Comparison of ENCODE assay signal across 14 cellular contexts in genomic region chr9:130315446-130316226, GRCh38. TPM values are rescaled to one million over a fixed set of nuclear protein-coding genes. Genes with fewer than 3 reads are reported as not detected.
"Had no signal": no experiment of that assay in that cellular context is flagged by ENCODE, and none has a peak within 500 bp of the region (broad histone marks: within the 10 kb centered on the region; RNA-seq: fewer than 3 reads in every experiment).

No MANE protein-coding gene starts in this region.

- H3K36me3 Mint-ChIP-seq: activated naive CD4-positive, alpha-beta T cell treated with anti-CD3 and anti-CD28 coated beads, Interleukin-2, amount 50 U/mL, for 72 hours had no signal

- H3K9me3 ChIP-seq: body of pancreas had no signal

- H3K4me1 Mint-ChIP-seq: central memory CD8-positive, alpha-beta T cell had no signal

- H3K4me1 ChIP-seq: body of pancreas had no signal

- H3K4me3 ChIP-seq: body of pancreas, skin epidermis had no signal

- DNase-seq: activated CD4-positive, alpha-beta T cell treated with anti-CD3 and anti-CD28 coated beads, Interleukin-2, amount 50 U/mL, for 1 hour; activated effector memory CD4-positive, alpha-beta T cell treated with anti-CD3 and anti-CD28 coated beads, Interleukin-2, amount 50 U/mL, for 16 hours; activated T-cell treated with anti-CD3 and anti-CD28 coated beads, Interleukin-2, amount 50 U/mL, for 4 hours; amniotic stem cell; body of pancreas; cortex of kidney; effector CD8-positive, alpha-beta T cell; left cardiac atrium; stimulated activated CD4-positive, alpha-beta T cell treated with anti-CD3 and anti-CD28 coated beads, Interleukin-4, amount 100 ng/mL, for 4 hours had no signal

- ATAC-seq: activated T-cell treated with anti-CD3 and anti-CD28 coated beads, Interleukin-2, amount 50 U/mL, for 4 hours; body of pancreas; left cardiac atrium had no signal

- H3K27ac Mint-ChIP-seq: activated naive CD4-positive, alpha-beta T cell treated with anti-CD3 and anti-CD28 coated beads, Interleukin-2, amount 50 U/mL, for 72 hours; nephron had no signal

- H3K9me3 Mint-ChIP-seq: activated naive CD4-positive, alpha-beta T cell treated with anti-CD3 and anti-CD28 coated beads, Interleukin-2, amount 50 U/mL, for 72 hours; activated T-cell treated with anti-CD3 and anti-CD28 coated beads, Interleukin-2, amount 50 U/mL, for 4 hours; central memory CD8-positive, alpha-beta T cell; nephron had no signal

- H3K4me3 Mint-ChIP-seq: activated T-cell treated with anti-CD3 and anti-CD28 coated beads, Interleukin-2, amount 50 U/mL, for 4 hours; central memory CD8-positive, alpha-beta T cell; nephron had no signal

- H3K27ac ChIP-seq: body of pancreas, epithelial cell of prostate had no signal

- H3K27me3 ChIP-seq: body of pancreas had no signal

RNA-seq across cellular contexts. Expression of gene HMCN2, which starts 50.1 kb away (rescaled TPM):
- total RNA-seq: activated naive CD4-positive, alpha-beta T cell treated with anti-CD3 and anti-CD28 coated beads, Interleukin-2, amount 50 U/mL, for 72 hours had no signal
